In genomic region chr10:126468876-126469643, GRCh38 we compare ENCODE assay signal across 16 cellular contexts.
A peak's percentile ranks its signal among the peaks of the same experiment; 100 is the strongest.
DNase-seq lines count a peak whose midpoint lies in the region; ATAC-seq, FAIRE-seq and TF ChIP-seq lines count a peak whose summit lies in the region.
"Had no signal": no experiment of that assay in that cellular context is flagged by ENCODE, and none has a peak within 500 bp of the region (broad histone marks: within the 10 kb centered on the region; RNA-seq: fewer than 3 reads in every experiment).

No MANE protein-coding gene starts in this region.

- H3K27me3 Mint-ChIP-seq in CD8-positive, alpha-beta memory T cell: peaks cover 0 to 6% of the 10 kb centered on the region in 2 donors

- DNase-seq in CD8-positive, alpha-beta memory T cell: peak in 2 of 5 donors; percentile 23 to 67
- DNase-seq in Jurkat, Clone E6-1 (ENCODE audit: low read depth, low spot score): peak; percentile 41
- DNase-seq in astrocyte of the hippocampus (ENCODE audit: low read depth, low spot score) (peak; percentile 54), kidney tubule cell (ENCODE audit: low spot score) (peak; percentile 12), caudate nucleus (lab: John Stamatoyannopoulos, UW) (no peak), GM12891 (ENCODE audit: insufficient read length, low spot score) (no peak), left ventricle myocardium superior (no peak)
- DNase-seq: adrenal gland, GDM1, NCI-H69, pancreas, SW 1271, tibial artery had no signal

- H3K27ac ChIP-seq in CD8-positive, alpha-beta memory T cell (ENCODE audit: low read depth, low read length): no peak overlapping the region
- no peak overlapping the region for H3K27ac ChIP-seq in caudate nucleus (ENCODE audit: low read depth, low read length)
- H3K27ac ChIP-seq: adrenal gland, pancreas, tibial artery had no signal

- H3K4me1 ChIP-seq in CD8-positive, alpha-beta memory T cell (ENCODE audit: insufficient read depth, low read length): no peaks in the 10 kb centered on the region
- H3K4me1 ChIP-seq: adrenal gland, HAP-1, pancreas, tibial artery had no signal

- peak overlapping the region in 7 of 8 donors; percentile 30 to 93 (median 84) for H3K27ac Mint-ChIP-seq in CD8-positive, alpha-beta memory T cell

- H3K4me3 Mint-ChIP-seq in CD8-positive, alpha-beta memory T cell: peak overlapping the region in 5 of 7 donors; percentile 7 to 81 (median 64)

- H3K4me3 ChIP-seq in CD8-positive, alpha-beta memory T cell (ENCODE audit: low read length): no peak overlapping the region
- no peak overlapping the region for H3K4me3 ChIP-seq in Jurkat, Clone E6-1 (ENCODE audit: low read length)
- H3K4me3 ChIP-seq: adrenal gland, HAP-1, pancreas, tibial artery had no signal

- peaks cover 0 to 10% (median 0%) of the 10 kb centered on the region in 5 donors for H3K9me3 Mint-ChIP-seq in CD8-positive, alpha-beta memory T cell

- CTCF ChIA-PET in CD8-positive, alpha-beta memory T cell (lab: Charles Lee): no interaction called here

- FAIRE-seq in GM12891 (lab: Jason Lieb, UNC): no peak
- FAIRE-seq: pancreas had no signal

- H3K36me3 ChIP-seq in CD8-positive, alpha-beta memory T cell (ENCODE audit: insufficient read depth, low read length): no peaks in the 10 kb centered on the region
- H3K36me3 ChIP-seq: adrenal gland, HAP-1, pancreas, tibial artery had no signal

- intact Hi-C loops in left ventricle myocardium superior (cut with micrococcal nuclease): no loop called here

- POLR2A ChIA-PET in CD8-positive, alpha-beta memory T cell (lab: Charles Lee): no interaction called here

- H3K27me3 ChIP-seq in CD8-positive, alpha-beta memory T cell (ENCODE audit: insufficient read depth, low read length, poor library complexity, severe bottlenecking): no peaks in the 10 kb centered on the region
- H3K27me3 ChIP-seq: adrenal gland, pancreas, tibial artery had no signal

- H3K9me3 ChIP-seq in CD8-positive, alpha-beta memory T cell (ENCODE audit: low read length): no peaks in the 10 kb centered on the region
- H3K9me3 ChIP-seq: adrenal gland, HAP-1, pancreas, tibial artery had no signal

- ATAC-seq in GM21825 (IDR thresholded peaks at IDR 0.05; ENCODE audit: unreplicated experiment) (no peak), left ventricle myocardium superior (no peak)
- ATAC-seq: esophagus mucosa, pancreas had no signal

- TF ChIP-seq POLR2A in GM12891 (IDR thresholded peaks at IDR 0.05; ENCODE audit: low read depth, low read length): no peak

- peaks cover 0 to 21% (median 15%) of the 10 kb centered on the region in 3 donors for H3K4me1 Mint-ChIP-seq in CD8-positive, alpha-beta memory T cell

- H3K36me3 Mint-ChIP-seq in CD8-positive, alpha-beta memory T cell: no peaks in the 10 kb centered on the region

TF ChIP-seq in GM12891, 5 proteins besides CTCF, POLR2A, EP300 and RAD21:
- TF ChIP-seq TAF1 (IDR thresholded peaks at IDR 0.05; ENCODE audit: low read depth, low read length) (no peak), POLR2AphosphoS5 (IDR thresholded peaks at IDR 0.05; ENCODE audit: low read depth, low read length) (no peak), SPI1 (IDR thresholded peaks at IDR 0.05; ENCODE audit: low read depth, low read length) (no peak)

Comparison
In these comparisons a context has a peak if more than half of its experiments do, and no peak if none do; other contexts are left out.
1. DNase-seq: peak in Jurkat, Clone E6-1 (single experiment), astrocyte of the hippocampus (single experiment) and kidney tubule cell (single experiment); none in caudate nucleus (0 of 61), GM12891 (single experiment) and left ventricle myocardium superior (single experiment).